1 cellular context compared by ENCODE assay signal in the genomic region with DNA sequence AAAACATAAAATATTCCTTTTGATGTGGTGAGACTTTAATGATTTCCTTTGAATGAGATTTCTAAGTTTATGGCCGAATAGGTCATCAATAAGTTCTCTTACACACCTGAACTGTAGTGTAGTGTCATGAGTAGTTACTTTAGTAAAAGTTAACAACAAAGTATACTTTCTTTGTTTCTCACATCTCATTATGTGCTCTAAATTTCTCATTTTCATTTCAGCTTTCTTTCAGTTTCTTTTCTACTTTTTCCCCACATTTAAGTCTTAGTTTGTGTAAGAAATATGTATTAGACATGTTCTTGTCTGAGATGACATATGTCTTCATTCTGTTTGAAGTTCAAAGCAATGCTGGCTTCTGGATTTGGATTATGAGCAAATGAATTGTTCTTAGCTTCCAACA.
TF ChIP-seq lines count a peak whose summit lies in the region.

No MANE protein-coding gene starts in this region.

TF ChIP-seq in SK-N-SH treated with all-trans-retinoic acid at 6 μM for 48 hours, 23 proteins besides CTCF, POLR2A, EP300 and RAD21 (continued from another document):
- TF ChIP-seq PATZ1 (CRISPR knock-in tag; IDR thresholded peaks at IDR 0.05; ENCODE audit: borderline replicate concordance): no peak
